8 cellular contexts compared by ENCODE assay signal in genomic region chr16:180921-181667, GRCh38. TPM values are rescaled to one million over a fixed set of nuclear protein-coding genes. Genes with fewer than 3 reads are reported as not detected.
A peak's percentile ranks its signal among the peaks of the same experiment; 100 is the strongest.
DNase-seq lines count a peak whose midpoint lies in the region; ATAC-seq and TF ChIP-seq lines count a peak whose summit lies in the region.

No MANE protein-coding gene starts in this region.

- H3K27ac Mint-ChIP-seq in CD14-positive monocyte, result no peak overlapping the region

- RAD21 ChIA-PET in HCT116 (lab: Charles Lee; ENCODE audit: low non-redundant PET in 1 of 2, low total read pairs in 2 of 2, uncharacterized antibody in 2 of 2, unreplicated experiment in 2 of 2), result no interaction called here

- H2AFZ ChIP-seq in HCT116 (ENCODE audit: low read depth, low read length, poor library complexity, severe bottlenecking), result no peak overlapping the region

- peak; percentile 72 for ATAC-seq in HCT116

- H3K4me3 ChIP-seq in HCT116 (replicated peaks in 1 of 2; ENCODE audit: low read depth in 1 of 2, low read length in 2 of 2), result no peak overlapping the region

- H3K4me1 ChIP-seq in HCT116 (ENCODE audit: control insufficient read depth in 1 of 2, insufficient read depth in 2 of 2, low read length in 2 of 2), result peaks cover 0 to 5% of the 10 kb centered on the region in 2 experiments; a peak in 1 of 4 replicates

- no peaks in the 10 kb centered on the region for H3K79me2 ChIP-seq in HCT116 (ENCODE audit: insufficient read depth, low read length)

- H3K27me3 ChIP-seq in HCT116 (ENCODE audit: insufficient read depth, low read length), result no peaks in the 10 kb centered on the region

- H3K9me3 ChIP-seq in HCT116 (ENCODE audit: control insufficient read depth in 1 of 2, insufficient read depth in 1 of 2, low read depth in 1 of 2, low read length in 2 of 2), result no peaks in the 10 kb centered on the region

- no peak overlapping the region for H3K27ac ChIP-seq in HCT116 (ENCODE audit: low read depth, low read length)

- DNase-seq in CD14-positive monocyte (ENCODE audit: low spot score) (peak; percentile 71), HCT116 (ENCODE audit: low read depth, low spot score) (peak; percentile 12), NCI-H345 (lab: John Stamatoyannopoulos, UW) (peak; percentile 83), cerebellar cortex (ENCODE audit: low spot score) (peak; percentile 67), kidney tubule cell (ENCODE audit: low spot score) (peak; percentile 77), GOT3 (lab: John Stamatoyannopoulos, UW) (no peak)
- peak; percentile 82 to 85 for DNase-seq in activated CD4-positive, alpha-beta T cell treated with anti-CD3 and anti-CD28 coated beads for 24 hours (ENCODE audit: low read depth in 2 of 2)
- DNase-seq in stimulated activated CD4-positive, alpha-beta T cell treated with anti-CD3 and anti-CD28 coated beads, Interleukin-2, amount 100 ng/mL, for 24 hours, result peak; percentile 86 to 90

- peaks cover 9 to 13% of the 10 kb centered on the region in 2 donors for H3K36me3 Mint-ChIP-seq in CD14-positive monocyte

- H4K20me1 ChIP-seq in HCT116 (ENCODE audit: insufficient read depth), result no peaks in the 10 kb centered on the region

- no TSS peak for BruUV-seq in HCT116 (replicated peaks; lab: Mats Ljungman, UMichigan)

- H3K27me3 Mint-ChIP-seq in CD14-positive monocyte (ENCODE audit: low read depth in 3 of 3), result peaks cover 34 to 51% (median 41%) of the 10 kb centered on the region in 3 donors

- H3K4me3 Mint-ChIP-seq in CD14-positive monocyte, result peak overlapping the region in 1 of 2 donors; percentile 63

- TF ChIP-seq RAD21 in HCT116 (IDR thresholded peaks at IDR 0.05; ENCODE audit: low read depth), result peak; percentile 74

- no peaks in the 10 kb centered on the region for H3K36me3 ChIP-seq in HCT116 (ENCODE audit: control insufficient read depth in 1 of 2, insufficient read depth in 2 of 2, low read length in 2 of 2)

- intact Hi-C loops in CD14-positive monocyte (cut with micrococcal nuclease) (loop anchor here (1.0 kb wide), 1 partner anchor 74 kb away; no protein-coding TSS in a partner anchor), HCT116 (cut with micrococcal nuclease) (loop anchor here (1.0 kb wide), 1 partner anchor 74 kb away; no protein-coding TSS in a partner anchor)

- peaks cover 0 to 6% (median 3%) of the 10 kb centered on the region in 7 donors for H3K9me3 Mint-ChIP-seq in CD14-positive monocyte

- CTCF ChIA-PET in HCT116 (lab: Charles Lee), result interaction anchor here (2.1 kb wide), 1 partner anchor 115 kb away, joined by 6 read pairs; no protein-coding TSS in a partner anchor

- H3K9ac ChIP-seq in HCT116 (ENCODE audit: low read length), result no peak overlapping the region

- H3K4me2 ChIP-seq in HCT116 (ENCODE audit: low read length), result no peak overlapping the region

- no peaks in the 10 kb centered on the region for H3K9me2 ChIP-seq in HCT116 (ENCODE audit: insufficient read depth)

- TF ChIP-seq CTCF in CD14-positive monocyte (IDR thresholded peaks at IDR 0.05) (peak; percentile 99), HCT116 (IDR thresholded peaks at IDR 0.05 in 2 of 3, conservative IDR thresholded peaks at IDR 0.05 in 1 of 3; ENCODE audit: borderline replicate concordance in 1 of 3, insufficient read depth in 1 of 3, low read depth in 2 of 3, low read length in 2 of 3) (peak; percentile 51 to 70 (median 68))

- POLR2A ChIA-PET in HCT116 (lab: Charles Lee), result no interaction called here

- H3K4me1 Mint-ChIP-seq in CD14-positive monocyte, result peaks cover 6% of the 10 kb centered on the region

- TF ChIP-seq POLR2A in HCT116 (IDR thresholded peaks at IDR 0.05; ENCODE audit: borderline replicate concordance, extremely low read depth, insufficient read depth, insufficient read length), result no peak

TF ChIP-seq in HCT116, 20 proteins besides CTCF, POLR2A, EP300 and RAD21:
- TF ChIP-seq ZBTB33 (IDR thresholded peaks at IDR 0.05; ENCODE audit: extremely low read depth, insufficient replicate concordance, low read length), result peak; percentile 36
- TF ChIP-seq EGR1 (IDR thresholded peaks at IDR 0.05; ENCODE audit: low read depth), result no peak
- peak; percentile 78 for TF ChIP-seq MAX (IDR thresholded peaks at IDR 0.05)
- no peak for TF ChIP-seq CEBPB (IDR thresholded peaks at IDR 0.05; ENCODE audit: low read depth)
- TF ChIP-seq POLR2AphosphoS5 (IDR thresholded peaks at IDR 0.05; ENCODE audit: low read depth, low read length), result 0 out of 2 replicates have a peak, but pooled peaks have one; percentile 19

RNA-seq across cellular contexts. Expression of gene HBQ1, which starts 0.8 kb away (rescaled TPM):
- not detected for polyA plus RNA-seq in CD14-positive monocyte
- not detected for total RNA-seq in HCT116 (2021; ENCODE audit: unreplicated experiment)
- polyA plus RNA-seq in HCT116 (2012), result not detected in 2 replicates

RNA-seq across cellular contexts. Expression of gene HBA1, which starts 4.6 kb away (rescaled TPM):
- 10 to 100 TPM; 22.9 to 23.8 TPM for polyA plus RNA-seq in CD14-positive monocyte
- total RNA-seq in HCT116 (2021; ENCODE audit: unreplicated experiment), result 4.9 TPM
- 0.50 and 2.7 TPM in 2 replicates for polyA plus RNA-seq in HCT116 (2012)

RNA-seq across cellular contexts. Expression of gene HBA2, which starts 8.4 kb away (rescaled TPM):
- polyA plus RNA-seq in CD14-positive monocyte, result 100 to 1,000 TPM; 158 to 193 TPM
- 3.0 TPM for total RNA-seq in HCT116 (2021; ENCODE audit: unreplicated experiment)
- polyA plus RNA-seq in HCT116 (2012), result 4.4 and 6.3 TPM in 2 replicates

RNA-seq across cellular contexts. Expression of gene HBM, which starts 15.3 kb away (rescaled TPM):
- not detected for polyA plus RNA-seq in CD14-positive monocyte
- not detected for total RNA-seq in HCT116 (2021; ENCODE audit: unreplicated experiment)
- not detected in 2 replicates for polyA plus RNA-seq in HCT116 (2012)

RNA-seq across cellular contexts. Expression of gene HBZ, which starts 28.6 kb away (rescaled TPM):
- polyA plus RNA-seq in CD14-positive monocyte, result not detected
- not detected for total RNA-seq in HCT116 (2021; ENCODE audit: unreplicated experiment)
- 0.14 and 0.36 TPM in 2 replicates for polyA plus RNA-seq in HCT116 (2012)
